ENCODE assay signal across 14 cellular contexts in genomic region chr5:119363936-119364335, GRCh38. TPM values are rescaled to one million over a fixed set of nuclear protein-coding genes. Genes with fewer than 3 reads are reported as not detected.
DNase-seq lines count a peak whose midpoint lies in the region; ATAC-seq and TF ChIP-seq lines count a peak whose summit lies in the region.
"Had no signal": no experiment of that assay in that cellular context is flagged by ENCODE, and none has a peak within 500 bp of the region (broad histone marks: within the 10 kb centered on the region; RNA-seq: fewer than 3 reads in every experiment).

No MANE protein-coding gene starts in this region.

- H3K27ac ChIP-seq in subcutaneous abdominal adipose tissue (ENCODE audit: low read depth, low read length) = peak overlapping the region; percentile 13
- H3K27ac ChIP-seq: KMS-11, left ventricle myocardium inferior, suprapubic skin had no signal

- TF ChIP-seq CTCF in Caco-2 (IDR thresholded peaks at IDR 0.05; ENCODE audit: insufficient read depth in 1 of 2, low read depth in 1 of 2, low read length in 1 of 2, severe bottlenecking in 1 of 2, unreplicated experiment in 1 of 2) = no peak

- BruUV-seq in Caco-2 (replicated peaks; lab: Mats Ljungman, UMichigan) = no TSS peak

- H3K9me3 ChIP-seq in subcutaneous abdominal adipose tissue (ENCODE audit: control insufficient read depth in 5 of 5, low read length in 5 of 5) (no peaks in the 10 kb centered on the region), Caco-2 (no peaks in the 10 kb centered on the region)
- H3K9me3 ChIP-seq: left ventricle myocardium inferior, suprapubic skin had no signal

- H3K4me1 ChIP-seq in subcutaneous abdominal adipose tissue (ENCODE audit: control insufficient read depth in 5 of 5, insufficient read depth in 5 of 5, low read length in 5 of 5) (peaks cover 0 to 71% (median 52%) of the 10 kb centered on the region in 5 donors), Caco-2 (peaks cover 4% of the 10 kb centered on the region; the same call in 1 of the 2 replicates)

- POLR2A ChIA-PET in Caco-2 (lab: Charles Lee) = no interaction called here

- H3K36me3 Mint-ChIP-seq in activated T-helper 17 cell treated with anti-CD3 and anti-CD28 coated beads, Interleukin-2, amount 50 U/mL, for 72 hours (ENCODE audit: low read depth) = peaks cover 100% of the 10 kb centered on the region
- no peaks in the 10 kb centered on the region for H3K36me3 Mint-ChIP-seq in Caco-2 (ENCODE audit: insufficient read depth, unreplicated experiment)

- H3K4me1 Mint-ChIP-seq in activated T-helper 17 cell treated with anti-CD3 and anti-CD28 coated beads, Interleukin-2, amount 50 U/mL, for 72 hours = peaks cover 87% of the 10 kb centered on the region
- H3K4me1 Mint-ChIP-seq in Caco-2 (ENCODE audit: low read depth, unreplicated experiment) = peaks cover 10% of the 10 kb centered on the region

- DNase-seq in stimulated activated CD4-positive, alpha-beta T cell treated with anti-CD3 and anti-CD28 coated beads, Interleukin-4, amount 100 ng/mL, for 1 hour = peak; percentile 30
- no peak for DNase-seq in stimulated activated CD4-positive, alpha-beta T cell treated with anti-CD3 and anti-CD28 coated beads, Interleukin-2, amount 100 ng/mL, for 24 hours
- DNase-seq in NCI-H1694 treated with DMSO at 0.1 percent for 48 hours (lab: John Stamatoyannopoulos, UW) = no peak
- no peak for DNase-seq in Caco-2
- no peak for DNase-seq in DMS79 (lab: John Stamatoyannopoulos, UW)
- DNase-seq: AML-193, glutamatergic neuron, left ventricle myocardium inferior, occipital lobe had no signal

- peak overlapping the region; percentile 85 for H3K4me3 Mint-ChIP-seq in activated T-helper 17 cell treated with anti-CD3 and anti-CD28 coated beads, Interleukin-2, amount 50 U/mL, for 72 hours
- H3K4me3 Mint-ChIP-seq in Caco-2 (ENCODE audit: unreplicated experiment) = no peak overlapping the region

- H3K27me3 ChIP-seq in subcutaneous abdominal adipose tissue (ENCODE audit: control insufficient read depth in 5 of 5, insufficient read depth in 4 of 5, low read length in 5 of 5) (no peaks in the 10 kb centered on the region), Caco-2 (replicated peaks; ENCODE audit: control insufficient read depth, insufficient read depth, low read length) (no peaks in the 10 kb centered on the region)
- H3K27me3 ChIP-seq: suprapubic skin had no signal

- no peaks in the 10 kb centered on the region for H3K9me3 Mint-ChIP-seq in activated T-helper 17 cell treated with anti-CD3 and anti-CD28 coated beads, Interleukin-2, amount 50 U/mL, for 72 hours
- H3K9me3 Mint-ChIP-seq in Caco-2 (ENCODE audit: unreplicated experiment) = no peaks in the 10 kb centered on the region

- no peak overlapping the region for H3K9ac ChIP-seq in subcutaneous abdominal adipose tissue (ENCODE audit: low read length in 5 of 5)
- H3K9ac ChIP-seq: KMS-11 had no signal

- ATAC-seq in HG02642 (IDR thresholded peaks at IDR 0.05; ENCODE audit: poor library complexity, unreplicated experiment) = peak; percentile 25
- peak; percentile 20 for ATAC-seq in activated T-helper 17 cell treated with anti-CD3 and anti-CD28 coated beads, Interleukin-2, amount 50 U/mL, for 72 hours (replicated peaks)

- CTCF ChIA-PET in Caco-2 (lab: Charles Lee) = no interaction called here

- no peak overlapping the region for H3K4me3 ChIP-seq in subcutaneous abdominal adipose tissue (ENCODE audit: low read depth in 1 of 5, low read length in 5 of 5)
- no peak overlapping the region for H3K4me3 ChIP-seq in Caco-2 (ENCODE audit: low read depth, low read length)
- H3K4me3 ChIP-seq: left ventricle myocardium inferior, suprapubic skin had no signal

- intact Hi-C loops in Caco-2 (cut with micrococcal nuclease; ENCODE audit: unreplicated experiment) = no loop called here

- peak overlapping the region; percentile 92 for H3K27ac Mint-ChIP-seq in activated T-helper 17 cell treated with anti-CD3 and anti-CD28 coated beads, Interleukin-2, amount 50 U/mL, for 72 hours
- H3K27ac Mint-ChIP-seq in Caco-2 (ENCODE audit: unreplicated experiment) = no peak overlapping the region

- H3K36me3 ChIP-seq in subcutaneous abdominal adipose tissue (ENCODE audit: control insufficient read depth in 5 of 5, insufficient read depth in 5 of 5, low read length in 5 of 5) = no peaks in the 10 kb centered on the region
- no peaks in the 10 kb centered on the region for H3K36me3 ChIP-seq in Caco-2 (ENCODE audit: control insufficient read depth, insufficient read depth, low read length)
- H3K36me3 ChIP-seq: left ventricle myocardium inferior, suprapubic skin had no signal

- no peaks in the 10 kb centered on the region for H3K27me3 Mint-ChIP-seq in activated T-helper 17 cell treated with anti-CD3 and anti-CD28 coated beads, Interleukin-2, amount 50 U/mL, for 72 hours
- H3K27me3 Mint-ChIP-seq in Caco-2 (ENCODE audit: insufficient read depth, unreplicated experiment) = no peaks in the 10 kb centered on the region

RNA-seq across cellular contexts. Expression of gene TNFAIP8, which starts 8.1 kb away (rescaled TPM):
- total RNA-seq in activated T-helper 17 cell treated with anti-CD3 and anti-CD28 coated beads, Interleukin-2, amount 50 U/mL, for 72 hours = 100 to 1,000 TPM; 129 to 170 TPM
- total RNA-seq in Caco-2 (2022) = 7.4 and 8.8 TPM in 2 replicates

Comparison
In these comparisons a context has a peak if more than half of its experiments do, and no peak if none do; other contexts are left out.
1. RNA of gene TNFAIP8, which starts 8.1 kb away (total RNA-seq): 129 to 170 TPM in activated T-helper 17 cell treated with anti-CD3 and anti-CD28 coated beads, Interleukin-2, amount 50 U/mL, for 72 hours; 7.4 to 8.8 TPM in Caco-2; every median in the first group is over 10 times any median in the second.